21 cellular contexts compared by ENCODE assay signal in genomic region chrX:12986886-12987285, GRCh38. TPM values are rescaled to one million over a fixed set of nuclear protein-coding genes. Genes with fewer than 3 reads are reported as not detected.
DNase-seq lines count a peak whose midpoint lies in the region; ATAC-seq, FAIRE-seq and TF ChIP-seq lines count a peak whose summit lies in the region.
"Had no signal": no experiment of that assay in that cellular context is flagged by ENCODE, and none has a peak within 500 bp of the region (broad histone marks: within the 10 kb centered on the region; RNA-seq: fewer than 3 reads in every experiment).

No MANE protein-coding gene starts in this region.

- in situ Hi-C loops in gastrocnemius medialis (cut with MboI; ENCODE audit: low sequenced_read_pairs in 4 of 4), result no loop called here

- BruUV-seq in Caco-2 (replicated peaks; lab: Mats Ljungman, UMichigan), result no TSS peak

- no peak overlapping the region for H3K4me3 Mint-ChIP-seq in Caco-2 (ENCODE audit: unreplicated experiment)
- H3K4me3 Mint-ChIP-seq in activated CD4-positive, alpha-beta memory T cell treated with anti-CD3 and anti-CD28 coated beads for 36 hours, result peak overlapping the region; percentile 55

- H3K36me3 ChIP-seq in Caco-2 (ENCODE audit: control insufficient read depth, insufficient read depth, low read length), result no peaks in the 10 kb centered on the region
- no peaks in the 10 kb centered on the region for H3K36me3 ChIP-seq in gastrocnemius medialis
- H3K36me3 ChIP-seq: upper lobe of right lung had no signal

- TF ChIP-seq POLR2A in A549 (IDR thresholded peaks at IDR 0.05; ENCODE audit: low read length) (no peak), gastrocnemius medialis (IDR thresholded peaks at IDR 0.05) (no peak)

- intact Hi-C loops in Caco-2 (cut with micrococcal nuclease; ENCODE audit: unreplicated experiment), result no loop called here
- intact Hi-C loops in activated CD4-positive, alpha-beta memory T cell treated with anti-CD3 and anti-CD28 coated beads for 36 hours (cut with micrococcal nuclease), result no loop called here
- intact Hi-C loops in gastrocnemius medialis (cut with DNase I; ENCODE audit: low total_unique reads), result no loop called here

- no peak for ATAC-seq in A549
- ATAC-seq in gastrocnemius medialis, result no peak
- no peak for ATAC-seq in GM19328 (IDR thresholded peaks at IDR 0.05; ENCODE audit: unreplicated experiment)
- ATAC-seq: sciatic nerve, upper lobe of right lung had no signal

- peaks cover 18% of the 10 kb centered on the region for H3K4me1 Mint-ChIP-seq in Caco-2 (ENCODE audit: low read depth, unreplicated experiment)
- H3K4me1 Mint-ChIP-seq in activated CD4-positive, alpha-beta memory T cell treated with anti-CD3 and anti-CD28 coated beads for 36 hours (ENCODE audit: low read depth), result peaks cover 75% of the 10 kb centered on the region

- WGBS in A549 (ENCODE audit: missing lambda C conversion rate), result 89% methylated on average over 2 of the region's 2 CpGs

- H3K27ac ChIP-seq in A549 (peak overlapping the region; percentile 86 to 97), gastrocnemius medialis (no peak overlapping the region)
- H3K27ac ChIP-seq: upper lobe of right lung had no signal

- H3K9me3 Mint-ChIP-seq in Caco-2 (ENCODE audit: unreplicated experiment), result peaks cover 10% of the 10 kb centered on the region
- H3K9me3 Mint-ChIP-seq in activated CD4-positive, alpha-beta memory T cell treated with anti-CD3 and anti-CD28 coated beads for 36 hours, result no peaks in the 10 kb centered on the region

- TF ChIP-seq CTCF in A549 (IDR thresholded peaks at IDR 0.05), result no peak
- no peak for TF ChIP-seq CTCF in Caco-2 (IDR thresholded peaks at IDR 0.05; ENCODE audit: insufficient read depth in 1 of 2, low read depth in 1 of 2, low read length in 1 of 2, severe bottlenecking in 1 of 2, unreplicated experiment in 1 of 2)
- TF ChIP-seq CTCF in foreskin fibroblast (IDR thresholded peaks at IDR 0.05; ENCODE audit: low read depth, low read length), result no peak
- no peak for TF ChIP-seq CTCF in gastrocnemius medialis (IDR thresholded peaks at IDR 0.05 in 4 of 5, conservative IDR thresholded peaks at IDR 0.05 in 1 of 5)

- peaks cover 5% of the 10 kb centered on the region; the same call in 1 of the 3 replicates for H3K9me3 ChIP-seq in A549
- H3K9me3 ChIP-seq in Caco-2, result no peaks in the 10 kb centered on the region
- H3K9me3 ChIP-seq in gastrocnemius medialis, result no peaks in the 10 kb centered on the region
- H3K9me3 ChIP-seq: upper lobe of right lung had no signal

- H3K36me3 Mint-ChIP-seq in Caco-2 (ENCODE audit: insufficient read depth, unreplicated experiment), result peaks cover 6% of the 10 kb centered on the region
- H3K36me3 Mint-ChIP-seq in activated CD4-positive, alpha-beta memory T cell treated with anti-CD3 and anti-CD28 coated beads for 36 hours, result no peaks in the 10 kb centered on the region

- DNase-seq in A549 (ENCODE audit: low read depth in 1 of 2, low spot score in 1 of 2), result no peak
- no peak for DNase-seq in Caco-2
- no peak for DNase-seq in activated CD4-positive, alpha-beta memory T cell treated with anti-CD3 and anti-CD28 coated beads for 36 hours
- DNase-seq in foreskin fibroblast, result peak; percentile 35 to 57
- DNase-seq in gastrocnemius medialis, result no peak
- no peak for DNase-seq in AML-193 (lab: John Stamatoyannopoulos, UW)
- no peak for DNase-seq in HUDEP-2 (lab: John Stamatoyannopoulos, UW; ENCODE audit: unreplicated experiment in 76 of 76)
- DNase-seq: anterior cingulate cortex; DND-41; KG1; mesendoderm; NCI-H1417 treated with DMSO at 0.1 percent for 48 hours; NCI-H2227 treated with DMSO at 0.1 percent for 48 hours; occipital lobe; SHP77 treated with DMSO at 0.1 percent for 48 hours; stimulated activated CD4-positive, alpha-beta T cell treated with anti-CD3 and anti-CD28 coated beads, Interleukin-4, amount 100 ng/mL, for 1 hour; upper lobe of right lung had no signal

- no peaks in the 10 kb centered on the region for H3K27me3 Mint-ChIP-seq in Caco-2 (ENCODE audit: insufficient read depth, unreplicated experiment)
- H3K27me3 Mint-ChIP-seq in activated CD4-positive, alpha-beta memory T cell treated with anti-CD3 and anti-CD28 coated beads for 36 hours, result no peaks in the 10 kb centered on the region

- H3K27me3 ChIP-seq in Caco-2 (replicated peaks; ENCODE audit: control insufficient read depth, insufficient read depth, low read length), result no peaks in the 10 kb centered on the region
- no peaks in the 10 kb centered on the region for H3K27me3 ChIP-seq in gastrocnemius medialis
- H3K27me3 ChIP-seq: upper lobe of right lung had no signal

- TF ChIP-seq RAD21 in A549 (conservative IDR thresholded peaks at IDR 0.05 in 1 of 2, IDR thresholded peaks at IDR 0.05 in 1 of 2), result no peak

- H3K4me2 ChIP-seq in A549, result no peak overlapping the region

- peak; percentile 86 for FAIRE-seq in A549 (lab: Jason Lieb, UNC)
- FAIRE-seq: TTC549 had no signal

- POLR2A ChIA-PET in A549 (lab: Yijun Ruan, JAX) (interaction anchor here (1.4 kb wide), 1 partner anchor 9 kb away, joined by 3 read pairs; no protein-coding TSS in a partner anchor), Caco-2 (lab: Charles Lee) (no interaction called here)
- POLR2A ChIA-PET in activated CD4-positive, alpha-beta memory T cell treated with anti-CD3 and anti-CD28 coated beads for 36 hours (lab: Charles Lee), result interaction anchor here (0.9 to 3.4 kb wide), 5 partner anchors 9 to 31 kb away, joined by 3 to 22 read pairs (median 6); partner anchors contain the start of gene TMSB4X

- H3K27ac Mint-ChIP-seq in Caco-2 (ENCODE audit: unreplicated experiment), result peak overlapping the region; percentile 47
- peak overlapping the region; percentile 94 for H3K27ac Mint-ChIP-seq in activated CD4-positive, alpha-beta memory T cell treated with anti-CD3 and anti-CD28 coated beads for 36 hours

- H3K4me3 ChIP-seq in A549 (no peak overlapping the region), Caco-2 (ENCODE audit: low read depth, low read length) (no peak overlapping the region), foreskin fibroblast (ENCODE audit: low read depth in 1 of 2, low read length in 2 of 2) (no peak overlapping the region), gastrocnemius medialis (no peak overlapping the region)
- H3K4me3 ChIP-seq: upper lobe of right lung had no signal

- CTCF ChIA-PET in A549 (lab: Yijun Ruan, JAX), result interaction anchor here (1.1 to 1.6 kb wide), 2 partner anchors 40 to 73 kb away, joined by 3 read pairs; no protein-coding TSS in a partner anchor
- CTCF ChIA-PET in Caco-2 (lab: Charles Lee), result no interaction called here
- CTCF ChIA-PET in activated CD4-positive, alpha-beta memory T cell treated with anti-CD3 and anti-CD28 coated beads for 36 hours (lab: Charles Lee), result interaction anchor here (0.7 to 5.0 kb wide), 6 partner anchors 9 to 106 kb away, joined by 3 to 17 read pairs (median 4); no protein-coding TSS in a partner anchor

- H3K4me1 ChIP-seq in A549 (peaks cover 48% of the 10 kb centered on the region), Caco-2 (peaks cover 26% of the 10 kb centered on the region), gastrocnemius medialis (no peaks in the 10 kb centered on the region)

- TF ChIP-seq EP300 in A549 (IDR thresholded peaks at IDR 0.05), result no peak

TF ChIP-seq in A549, 52 proteins besides CTCF, POLR2A, EP300 and RAD21:
- no peak for TF ChIP-seq NFE2L2 (conservative IDR thresholded peaks at IDR 0.05; ENCODE audit: low read length)
- no peak for TF ChIP-seq CBX8 (IDR thresholded peaks at IDR 0.05)
- no peak for TF ChIP-seq TFCP2L1 (CRISPR knock-in tag; IDR thresholded peaks at IDR 0.05)
- TF ChIP-seq KDM1A (IDR thresholded peaks at IDR 0.05; ENCODE audit: low read depth), result no peak
- no peak for TF ChIP-seq NR3C1 (IDR thresholded peaks at IDR 0.05)
- no peak for TF ChIP-seq FOSB (CRISPR knock-in tag; IDR thresholded peaks at IDR 0.05)
- no peak for TF ChIP-seq PHF8 (IDR thresholded peaks at IDR 0.05; ENCODE audit: borderline replicate concordance, low read depth)
- TF ChIP-seq CEBPB (IDR thresholded peaks at IDR 0.05), result no peak
- no peak for TF ChIP-seq RFX5 (IDR thresholded peaks at IDR 0.05)
- no peak for TF ChIP-seq NPAS2 (CRISPR knock-in tag; IDR thresholded peaks at IDR 0.05; ENCODE audit: borderline replicate concordance)
- no peak for TF ChIP-seq CHD4 (IDR thresholded peaks at IDR 0.05; ENCODE audit: borderline replicate concordance)
TF ChIP-seq in A549: peak in this region for 0.

RNA-seq across cellular contexts. Expression of gene TMSB4X, which starts 12.0 kb away (rescaled TPM):
- 3,130 and 3,742 TPM in 2 replicates for polyA plus RNA-seq in A549 (2011; rRNA removed)
- polyA plus RNA-seq in A549 (2012; cell fraction: cytosol; rRNA removed), result 3,096 and 3,118 TPM in 2 replicates
- polyA plus RNA-seq in A549 (2012; cell fraction: nucleus; rRNA removed), result 460 and 1,554 TPM in 2 replicates
- polyA plus RNA-seq in A549 (2017; fragmentation: RNase III; extraction: RNeasy Plus Mini Kit Qiagen cat#74134 plus additional on column Dnase treatment), result 6,622 to 7,955 TPM (median 7,447 TPM) in 3 replicates
- polyA minus RNA-seq in A549 (2011; rRNA and poly(A)+ RNA removed), result 852 and 1,226 TPM in 2 replicates
- total RNA-seq in Caco-2 (2022), result 1,007 and 1,095 TPM in 2 replicates
- 1,000 to 10,000 TPM; 6,087 to 6,256 TPM for total RNA-seq in activated CD4-positive, alpha-beta memory T cell treated with anti-CD3 and anti-CD28 coated beads for 36 hours
- total RNA-seq in gastrocnemius medialis, result 100 to 1,000 TPM; 492 to 653 (median 526) TPM

RNA-seq across cellular contexts. Expression of gene FAM9C, which starts 57.5 kb away (rescaled TPM):
- not detected in 2 replicates for polyA plus RNA-seq in A549 (2011; rRNA removed)
- not detected in 2 replicates for polyA plus RNA-seq in A549 (2012; cell fraction: cytosol; rRNA removed)
- polyA plus RNA-seq in A549 (2012; cell fraction: nucleus; rRNA removed), result 0.01 TPM in 1 of 2 replicates, not detected in the other
- polyA plus RNA-seq in A549 (2017; fragmentation: RNase III; extraction: RNeasy Plus Mini Kit Qiagen cat#74134 plus additional on column Dnase treatment), result 0.03 TPM in 1 of 3 replicates, not detected in the others
- polyA minus RNA-seq in A549 (2011; rRNA and poly(A)+ RNA removed), result not detected in 2 replicates
- total RNA-seq in Caco-2 (2022), result not detected in 2 replicates
- under 1 TPM in 1 of 2 experiments, not detected in 1; 0.05 TPM for total RNA-seq in activated CD4-positive, alpha-beta memory T cell treated with anti-CD3 and anti-CD28 coated beads for 36 hours
- not detected for total RNA-seq in gastrocnemius medialis
- total RNA-seq: sciatic nerve, upper lobe of right lung had no signal
- polyA plus RNA-seq: BJ had no signal

Comparison
In these comparisons a context has a peak if more than half of its experiments do, and no peak if none do; other contexts are left out.
1. DNase-seq: peak in foreskin fibroblast (2 of 2); none in A549 (0 of 2), Caco-2 (0 of 2), activated CD4-positive, alpha-beta memory T cell treated with anti-CD3 and anti-CD28 coated beads for 36 hours (single experiment), gastrocnemius medialis (0 of 2), AML-193 (0 of 2) and HUDEP-2 (0 of 76).
2. H3K27ac ChIP-seq: peak in A549 (2 of 2); none in gastrocnemius medialis (0 of 4).